ENCODE assay signal across 2 cellular contexts in the genomic region with DNA sequence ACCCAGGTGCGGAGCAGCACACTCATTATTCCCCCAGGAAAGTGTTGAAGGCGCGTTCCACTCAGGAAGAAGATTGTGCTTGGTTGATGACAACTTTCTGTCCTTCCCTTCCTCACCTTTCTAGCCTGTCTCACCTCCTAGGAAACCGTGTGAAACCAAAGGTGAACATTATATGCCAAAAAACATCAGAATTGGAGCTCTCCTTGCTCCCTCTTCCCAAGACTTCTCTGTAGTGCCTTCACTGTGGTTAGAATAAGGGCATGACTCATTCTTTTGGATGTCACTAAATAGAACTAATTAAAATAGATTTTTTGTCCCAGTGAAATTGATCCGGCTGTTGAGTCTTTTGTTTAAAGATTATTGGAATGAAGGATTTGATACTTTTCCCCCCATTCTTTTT.
TF ChIP-seq lines count a peak whose summit lies in the region.

No MANE protein-coding gene starts in this region.

TF ChIP-seq in A549, 52 proteins besides CTCF, POLR2A, EP300 and RAD21:
- no peak for TF ChIP-seq MAZ (IDR thresholded peaks at IDR 0.05; ENCODE audit: borderline replicate concordance, low read depth, low read length)
- TF ChIP-seq FOSL2 (IDR thresholded peaks at IDR 0.05): no peak
- 0 out of 2 replicates have a peak, but pooled peaks have one; percentile 3 for TF ChIP-seq FOSL2 (CRISPR knock-in tag; IDR thresholded peaks at IDR 0.05)
- no peak for TF ChIP-seq CHD2 (IDR thresholded peaks at IDR 0.05; ENCODE audit: low read length, partially characterized antibody)

TF ChIP-seq in IMR-90, 13 proteins besides CTCF, POLR2A, EP300 and RAD21:
- TF ChIP-seq SMC3 (IDR thresholded peaks at IDR 0.05; ENCODE audit: low read depth, low read length) (no peak), CEBPB (IDR thresholded peaks at IDR 0.05; ENCODE audit: low read depth, low read length) (no peak), USF2 (IDR thresholded peaks at IDR 0.05; ENCODE audit: low read depth, low read length) (no peak), CHD1 (IDR thresholded peaks at IDR 0.05; ENCODE audit: low read depth, low read length) (no peak), FOS (IDR thresholded peaks at IDR 0.05; ENCODE audit: low read depth, low read length) (no peak), RCOR1 (IDR thresholded peaks at IDR 0.05; ENCODE audit: insufficient replicate concordance, low read length) (no peak), MAZ (IDR thresholded peaks at IDR 0.05; ENCODE audit: borderline replicate concordance, low read depth, low read length) (no peak), RFX5 (IDR thresholded peaks at IDR 0.05; ENCODE audit: low read depth, low read length) (no peak), BHLHE40 (IDR thresholded peaks at IDR 0.05; ENCODE audit: low read depth, low read length) (no peak), MXI1 (IDR thresholded peaks at IDR 0.05; ENCODE audit: borderline replicate concordance, low read depth, low read length) (no peak), MAFK (IDR thresholded peaks at IDR 0.05; ENCODE audit: low read depth, low read length) (no peak), NFE2L2 (IDR thresholded peaks at IDR 0.05; ENCODE audit: low read depth, low read length) (no peak)
- TF ChIP-seq, protein P1, sequence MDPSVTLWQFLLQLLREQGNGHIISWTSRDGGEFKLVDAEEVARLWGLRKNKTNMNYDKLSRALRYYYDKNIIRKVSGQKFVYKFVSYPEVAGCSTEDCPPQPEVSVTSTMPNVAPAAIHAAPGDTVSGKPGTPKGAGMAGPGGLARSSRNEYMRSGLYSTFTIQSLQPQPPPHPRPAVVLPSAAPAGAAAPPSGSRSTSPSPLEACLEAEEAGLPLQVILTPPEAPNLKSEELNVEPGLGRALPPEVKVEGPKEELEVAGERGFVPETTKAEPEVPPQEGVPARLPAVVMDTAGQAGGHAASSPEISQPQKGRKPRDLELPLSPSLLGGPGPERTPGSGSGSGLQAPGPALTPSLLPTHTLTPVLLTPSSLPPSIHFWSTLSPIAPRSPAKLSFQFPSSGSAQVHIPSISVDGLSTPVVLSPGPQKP (IDR thresholded peaks at IDR 0.05; ENCODE audit: borderline replicate concordance, low read depth, low read length): no peak
